10 cellular contexts compared by ENCODE assay signal in genomic region chr9:128150594-128151342, GRCh38. TPM values are rescaled to one million over a fixed set of nuclear protein-coding genes. Genes with fewer than 3 reads are reported as not detected.
DNase-seq lines count a peak whose midpoint lies in the region; ATAC-seq and TF ChIP-seq lines count a peak whose summit lies in the region.
"Had no signal": no experiment of that assay in that cellular context is flagged by ENCODE, and none has a peak within 500 bp of the region (broad histone marks: within the 10 kb centered on the region; RNA-seq: fewer than 3 reads in every experiment).

No MANE protein-coding gene starts in this region.

- H2AK5ac ChIP-seq in mesendoderm (ENCODE audit: low read length) = no peak overlapping the region

- no peak for TF ChIP-seq EP300 in sigmoid colon (IDR thresholded peaks at IDR 0.05)

- H3K27ac ChIP-seq in brain microvascular endothelial cell = no peak overlapping the region
- no peak overlapping the region for H3K27ac ChIP-seq in mesendoderm (ENCODE audit: low read depth, low read length)
- H3K27ac ChIP-seq in hepatocyte = no peak overlapping the region
- H3K27ac ChIP-seq in sigmoid colon = no peak overlapping the region
- no peak overlapping the region for H3K27ac ChIP-seq in CD4-positive, alpha-beta memory T cell (ENCODE audit: low read depth, low read length)

- ATAC-seq in HG02678 (IDR thresholded peaks at IDR 0.05; ENCODE audit: unreplicated experiment) = no peak

- no peak overlapping the region for H3K9ac ChIP-seq in mesendoderm (ENCODE audit: low read length)

- H3K4me1 Mint-ChIP-seq in CD4-positive, alpha-beta memory T cell = peaks cover 0 to 3% (median 0%) of the 10 kb centered on the region in 4 donors

- intact Hi-C loops in sigmoid colon (cut with DNase I) = no loop called here
- intact Hi-C loops in CD4-positive, alpha-beta memory T cell (cut with micrococcal nuclease) = no loop called here

- H4K20me1 ChIP-seq in hepatocyte (ENCODE audit: insufficient read depth, poor library complexity, severe bottlenecking) = no peaks in the 10 kb centered on the region

- H3K4me2 ChIP-seq in mesendoderm (ENCODE audit: low read length) (no peak overlapping the region), hepatocyte (no peak overlapping the region)

- H3K18ac ChIP-seq in mesendoderm (ENCODE audit: low read length) = no peak overlapping the region

- H4K8ac ChIP-seq in mesendoderm (ENCODE audit: low read depth, low read length) = no peak overlapping the region

- H2BK120ac ChIP-seq in mesendoderm (ENCODE audit: low read depth, low read length) = no peak overlapping the region

- no peaks in the 10 kb centered on the region for H3K36me3 Mint-ChIP-seq in CD4-positive, alpha-beta memory T cell

- H3K27me3 ChIP-seq in brain microvascular endothelial cell (replicated peaks) (no peaks in the 10 kb centered on the region), mesendoderm (ENCODE audit: insufficient read depth, low read length, poor library complexity) (no peaks in the 10 kb centered on the region), hepatocyte (no peaks in the 10 kb centered on the region), sigmoid colon (no peaks in the 10 kb centered on the region)
- H3K27me3 ChIP-seq in CD4-positive, alpha-beta memory T cell (ENCODE audit: insufficient read depth, low read length) = no peaks in the 10 kb centered on the region

- H2BK5ac ChIP-seq in mesendoderm (ENCODE audit: low read length) = no peak overlapping the region

- H4K5ac ChIP-seq in mesendoderm (ENCODE audit: low read length) = no peak overlapping the region

- H3K79me2 ChIP-seq in mesendoderm (ENCODE audit: control insufficient read depth, insufficient read depth, low read length) (no peaks in the 10 kb centered on the region), hepatocyte (no peaks in the 10 kb centered on the region)

- no peaks in the 10 kb centered on the region for H3K9me2 ChIP-seq in hepatocyte (replicated peaks; ENCODE audit: insufficient read depth)

- H3K4ac ChIP-seq in mesendoderm (ENCODE audit: low read depth, low read length) = no peak overlapping the region

- no peak for TF ChIP-seq POLR2A in sigmoid colon (IDR thresholded peaks at IDR 0.05)

- no peaks in the 10 kb centered on the region for H3K27me3 Mint-ChIP-seq in CD4-positive, alpha-beta memory T cell

- H3K36me3 ChIP-seq in brain microvascular endothelial cell (replicated peaks) (no peaks in the 10 kb centered on the region), mesendoderm (ENCODE audit: control insufficient read depth, insufficient read depth, low read length) (no peaks in the 10 kb centered on the region), hepatocyte (replicated peaks; ENCODE audit: insufficient read depth, low read depth) (no peaks in the 10 kb centered on the region), sigmoid colon (no peaks in the 10 kb centered on the region)
- H3K36me3 ChIP-seq in CD4-positive, alpha-beta memory T cell (ENCODE audit: insufficient read depth, low read length) = no peaks in the 10 kb centered on the region

- H3K56ac ChIP-seq in mesendoderm (ENCODE audit: low read length) = no peak overlapping the region

- CTCF ChIA-PET in CD4-positive, alpha-beta memory T cell (lab: Charles Lee; ENCODE audit: partially characterized antibody) = interaction anchor here (0.6 to 1.1 kb wide), 2 partner anchors 9 to 60 kb away, joined by 3 read pairs; no protein-coding TSS in a partner anchor

- H3K23ac ChIP-seq in mesendoderm (ENCODE audit: low read length) = no peak overlapping the region

- TF ChIP-seq CTCF in brain microvascular endothelial cell (IDR thresholded peaks at IDR 0.05; ENCODE audit: low read depth, low read length, missing control alignments) = peak; percentile 50
- no peak for TF ChIP-seq CTCF in hepatocyte (IDR thresholded peaks at IDR 0.05; ENCODE audit: poor library complexity)
- TF ChIP-seq CTCF in sigmoid colon (IDR thresholded peaks at IDR 0.05) = no peak

- H3K9me3 Mint-ChIP-seq in CD4-positive, alpha-beta memory T cell = no peaks in the 10 kb centered on the region
- H3K9me3 Mint-ChIP-seq: T-helper 2 cell treated with Interferon-gamma antibody and Interleukin-4, amounts not matched to agents 5 μg/mL and 100 μg/mL, for 36 hours had no signal

- H2AFZ ChIP-seq in hepatocyte = no peak overlapping the region

- in situ Hi-C loops in brain microvascular endothelial cell (cut with HindIII; ENCODE audit: low pct_ligation_motif_present, low sequenced_read_pairs) = no loop called here

- POLR2A ChIA-PET in CD4-positive, alpha-beta memory T cell (lab: Charles Lee; ENCODE audit: partially characterized antibody) = no interaction called here

- no peaks in the 10 kb centered on the region for H3K79me1 ChIP-seq in mesendoderm (ENCODE audit: low read length)

- no CpG with 5 or more reads among the region's 20 CpGs for WGBS in mesendoderm (ENCODE audit: extremely low coverage, insufficient coverage, low lambda C conversion rate)
- 76% methylated on average over 19 of the region's 20 CpGs for WGBS in hepatocyte (ENCODE audit: low lambda C conversion rate, missing lambda C conversion rate)
- 56 to 74% methylated on average over 20 of the region's 20 CpGs for WGBS in sigmoid colon, 2 donors

- no peaks in the 10 kb centered on the region for H3K4me1 ChIP-seq in mesendoderm (ENCODE audit: control insufficient read depth, low read depth, low read length)
- peaks cover 10% of the 10 kb centered on the region for H3K4me1 ChIP-seq in hepatocyte (ENCODE audit: insufficient read depth)
- H3K4me1 ChIP-seq in sigmoid colon = peaks cover 0 to 5% (median 0%) of the 10 kb centered on the region in 4 donors
- H3K4me1 ChIP-seq in CD4-positive, alpha-beta memory T cell (ENCODE audit: insufficient read depth, low read length) = no peaks in the 10 kb centered on the region

- H2BK15ac ChIP-seq in mesendoderm (replicated peaks; ENCODE audit: low read depth) = no peak overlapping the region

- no peak overlapping the region for H3K4me3 Mint-ChIP-seq in CD4-positive, alpha-beta memory T cell
- H3K4me3 Mint-ChIP-seq: T-helper 2 cell treated with Interferon-gamma antibody and Interleukin-4, amounts not matched to agents 5 μg/mL and 100 μg/mL, for 36 hours had no signal

- peak overlapping the region in 1 of 7 donors; percentile 36 for H3K27ac Mint-ChIP-seq in CD4-positive, alpha-beta memory T cell

- H3K4me3 ChIP-seq in brain microvascular endothelial cell (ENCODE audit: low read depth, low read length) (no peak overlapping the region), mesendoderm (ENCODE audit: low read length) (no peak overlapping the region), hepatocyte (no peak overlapping the region), sigmoid colon (no peak overlapping the region)
- H3K4me3 ChIP-seq in CD4-positive, alpha-beta memory T cell (ENCODE audit: low read length in 2 of 2) = no peak overlapping the region

- DNase-seq in CMK (ENCODE audit: low read depth) (peak; percentile 70), HuH-7 (ENCODE audit: low spot score) (peak; percentile 76), brain microvascular endothelial cell (no peak), mesendoderm (peak; percentile 69), hepatocyte (ENCODE audit: low spot score) (no peak), sigmoid colon (no peak)
- DNase-seq in CD4-positive, alpha-beta memory T cell = no peak
- DNase-seq: stimulated activated naive CD4-positive, alpha-beta T cell had no signal

- H3K9me3 ChIP-seq in hepatocyte (ENCODE audit: low read depth) (no peaks in the 10 kb centered on the region), sigmoid colon (no peaks in the 10 kb centered on the region)
- H3K9me3 ChIP-seq in CD4-positive, alpha-beta memory T cell (ENCODE audit: control insufficient read depth in 1 of 2, low read length in 2 of 2) = no peaks in the 10 kb centered on the region

RNA-seq across cellular contexts. Expression of gene LCN2, which starts 1.5 kb away (rescaled TPM):
- polyA plus RNA-seq in mesendoderm (2013, experiment 1 of 2) = 0.58 TPM
- polyA plus RNA-seq in mesendoderm (2013, experiment 2 of 2) = 0.48 TPM
- total RNA-seq in hepatocyte (5.3 and 14.3 TPM in 2 replicates), sigmoid colon (not detected)
- polyA plus RNA-seq in hepatocyte (5.6 and 12.8 TPM in 2 replicates), sigmoid colon (1,000 to 10,000 TPM in 1 of 3 donors, 10 to 100 TPM in 1, 1 to 10 TPM in 1; 9.6 to 1,818 (median 79.8) TPM)
- total RNA-seq in CD4-positive, alpha-beta memory T cell = not detected
- not detected for polyA plus RNA-seq in CD4-positive, alpha-beta memory T cell

RNA-seq across cellular contexts. Expression of gene BBLN, which starts 9.3 kb away (rescaled TPM):
- polyA plus RNA-seq in mesendoderm (2013, experiment 1 of 2) = 55.7 TPM
- 57.0 TPM for polyA plus RNA-seq in mesendoderm (2013, experiment 2 of 2)
- 88.1 and 102 TPM in 2 replicates for total RNA-seq in hepatocyte
- polyA plus RNA-seq in hepatocyte = 86.6 and 92.6 TPM in 2 replicates
- 100 to 1,000 TPM; 158 to 273 (median 204) TPM for total RNA-seq in sigmoid colon
- 100 to 1,000 TPM; 111 to 123 (median 113) TPM for polyA plus RNA-seq in sigmoid colon
- total RNA-seq in CD4-positive, alpha-beta memory T cell = 10 to 100 TPM; 47.8 to 50.5 TPM
- 100 to 1,000 TPM; 110 to 136 TPM for polyA plus RNA-seq in CD4-positive, alpha-beta memory T cell

RNA-seq across cellular contexts. Expression of gene PTGES2, which starts 23.2 kb away (rescaled TPM):
- polyA plus RNA-seq in mesendoderm (2013, experiment 1 of 2) = 52.1 TPM
- 53.5 TPM for polyA plus RNA-seq in mesendoderm (2013, experiment 2 of 2)
- 29.4 and 36.5 TPM in 2 replicates for total RNA-seq in hepatocyte
- polyA plus RNA-seq in hepatocyte = 68.1 and 81.7 TPM in 2 replicates
- total RNA-seq in sigmoid colon = 100 to 1,000 TPM in 2 of 4 donors, 10 to 100 TPM in 2; 60.0 to 119 (median 97.5) TPM
- polyA plus RNA-seq in sigmoid colon = 10 to 100 TPM; 56.5 to 82.2 (median 66.1) TPM
- total RNA-seq in CD4-positive, alpha-beta memory T cell = 10 to 100 TPM; 51.8 to 57.9 TPM
- 10 to 100 TPM; 47.5 to 48.8 TPM for polyA plus RNA-seq in CD4-positive, alpha-beta memory T cell

RNA-seq across cellular contexts. Expression of gene CIZ1, which starts 40.6 kb away (rescaled TPM):
- polyA plus RNA-seq in mesendoderm (2013, experiment 1 of 2) = 108 TPM
- polyA plus RNA-seq in mesendoderm (2013, experiment 2 of 2) = 110 TPM
- total RNA-seq in hepatocyte (31.0 and 31.1 TPM in 2 replicates), sigmoid colon (100 to 1,000 TPM in 1 of 4 donors, 10 to 100 TPM in 3; 60.2 to 116 (median 68.5) TPM)
- polyA plus RNA-seq in hepatocyte (85.6 and 91.0 TPM in 2 replicates), sigmoid colon (10 to 100 TPM; 25.7 to 58.3 (median 46.8) TPM)
- total RNA-seq in CD4-positive, alpha-beta memory T cell = 100 to 1,000 TPM; 156 to 165 TPM
- 10 to 100 TPM in 1 of 2 donors, 1 to 10 TPM in 1; 3.1 to 38.9 TPM for polyA plus RNA-seq in CD4-positive, alpha-beta memory T cell

RNA-seq across cellular contexts. Expression of gene DNM1, which starts 52.4 kb away (rescaled TPM):
- 9.5 TPM for polyA plus RNA-seq in mesendoderm (2013, experiment 1 of 2)
- 8.9 TPM for polyA plus RNA-seq in mesendoderm (2013, experiment 2 of 2)
- total RNA-seq in hepatocyte (13.4 and 14.4 TPM in 2 replicates), sigmoid colon (10 to 100 TPM in 2 of 4 donors, 1 to 10 TPM in 2; 7.7 to 40.2 (median 12.9) TPM)
- polyA plus RNA-seq in hepatocyte (37.2 and 40.6 TPM in 2 replicates), sigmoid colon (1 to 10 TPM in 2 of 3 donors, under 1 TPM in 1; 0.46 to 9.3 (median 1.2) TPM)
- 1 to 10 TPM; 1.4 to 2.2 TPM for total RNA-seq in CD4-positive, alpha-beta memory T cell
- polyA plus RNA-seq in CD4-positive, alpha-beta memory T cell = not detected

Comparison
In these comparisons a context has a peak if more than half of its experiments do, and no peak if none do; other contexts are left out.
1. DNase-seq: peak in CMK (single experiment), HuH-7 (single experiment) and mesendoderm (single experiment); none in brain microvascular endothelial cell (single experiment), hepatocyte (single experiment), sigmoid colon (single experiment) and CD4-positive, alpha-beta memory T cell (0 of 5).